In genomic region chr2:129483366-129483765, GRCh38 we compare ENCODE assay signal across 11 cellular contexts.
A peak's percentile ranks its signal among the peaks of the same experiment; 100 is the strongest.
DNase-seq lines count a peak whose midpoint lies in the region; ATAC-seq lines count a peak whose summit lies in the region.
"Had no signal": no experiment of that assay in that cellular context is flagged by ENCODE, and none has a peak within 500 bp of the region (broad histone marks: within the 10 kb centered on the region; RNA-seq: fewer than 3 reads in every experiment).

No MANE protein-coding gene starts in this region.

- H3K27ac Mint-ChIP-seq in activated CD4-positive, alpha-beta memory T cell treated with anti-CD3 and anti-CD28 coated beads, Interleukin-2, amount 10 ng/mL, durations not matched to agents 7 days and 5 days = no peak overlapping the region
- no peak overlapping the region for H3K27ac Mint-ChIP-seq in activated CD4-positive, alpha-beta memory T cell treated with anti-CD3 and anti-CD28 coated beads for 36 hours

- peak; percentile 97 for ATAC-seq in GM21360 (IDR thresholded peaks at IDR 0.05; ENCODE audit: unreplicated experiment)
- peak; percentile 58 for ATAC-seq in HG03139 (IDR thresholded peaks at IDR 0.05; ENCODE audit: unreplicated experiment)

- no peaks in the 10 kb centered on the region for H3K9me3 Mint-ChIP-seq in activated CD4-positive, alpha-beta memory T cell treated with anti-CD3 and anti-CD28 coated beads, Interleukin-2, amount 10 ng/mL, durations not matched to agents 7 days and 5 days
- H3K9me3 Mint-ChIP-seq in activated CD4-positive, alpha-beta memory T cell treated with anti-CD3 and anti-CD28 coated beads for 36 hours = no peaks in the 10 kb centered on the region

- no peaks in the 10 kb centered on the region for H3K4me1 Mint-ChIP-seq in activated CD4-positive, alpha-beta memory T cell treated with anti-CD3 and anti-CD28 coated beads, Interleukin-2, amount 10 ng/mL, durations not matched to agents 7 days and 5 days
- no peaks in the 10 kb centered on the region for H3K4me1 Mint-ChIP-seq in activated CD4-positive, alpha-beta memory T cell treated with anti-CD3 and anti-CD28 coated beads for 36 hours (ENCODE audit: low read depth)

- intact Hi-C loops in activated CD4-positive, alpha-beta memory T cell treated with anti-CD3 and anti-CD28 coated beads for 36 hours (cut with micrococcal nuclease) = no loop called here

- H3K36me3 Mint-ChIP-seq in activated CD4-positive, alpha-beta memory T cell treated with anti-CD3 and anti-CD28 coated beads, Interleukin-2, amount 10 ng/mL, durations not matched to agents 7 days and 5 days (ENCODE audit: low read depth) = no peaks in the 10 kb centered on the region
- no peaks in the 10 kb centered on the region for H3K36me3 Mint-ChIP-seq in activated CD4-positive, alpha-beta memory T cell treated with anti-CD3 and anti-CD28 coated beads for 36 hours

- in situ Hi-C loops in G401 (cut with HindIII; ENCODE audit: low sequenced_read_pairs) = no loop called here

- CTCF ChIA-PET in activated CD4-positive, alpha-beta memory T cell treated with anti-CD3 and anti-CD28 coated beads, Interleukin-2, amount 10 ng/mL, durations not matched to agents 7 days and 5 days (lab: Charles Lee) = no interaction called here
- CTCF ChIA-PET in activated CD4-positive, alpha-beta memory T cell treated with anti-CD3 and anti-CD28 coated beads for 36 hours (lab: Charles Lee) = no interaction called here

- POLR2A ChIA-PET in activated CD4-positive, alpha-beta memory T cell treated with anti-CD3 and anti-CD28 coated beads, Interleukin-2, amount 10 ng/mL, durations not matched to agents 7 days and 5 days (lab: Charles Lee) = no interaction called here
- POLR2A ChIA-PET in activated CD4-positive, alpha-beta memory T cell treated with anti-CD3 and anti-CD28 coated beads for 36 hours (lab: Charles Lee) = no interaction called here

- no peak overlapping the region for H3K4me3 Mint-ChIP-seq in activated CD4-positive, alpha-beta memory T cell treated with anti-CD3 and anti-CD28 coated beads, Interleukin-2, amount 10 ng/mL, durations not matched to agents 7 days and 5 days
- no peak overlapping the region for H3K4me3 Mint-ChIP-seq in activated CD4-positive, alpha-beta memory T cell treated with anti-CD3 and anti-CD28 coated beads for 36 hours

- H3K27me3 Mint-ChIP-seq in activated CD4-positive, alpha-beta memory T cell treated with anti-CD3 and anti-CD28 coated beads, Interleukin-2, amount 10 ng/mL, durations not matched to agents 7 days and 5 days = no peaks in the 10 kb centered on the region
- H3K27me3 Mint-ChIP-seq in activated CD4-positive, alpha-beta memory T cell treated with anti-CD3 and anti-CD28 coated beads for 36 hours = no peaks in the 10 kb centered on the region

- peak; percentile 2 for DNase-seq in G401 (ENCODE audit: low spot score)
- DNase-seq in SIG-M5 treated with dmso at 0.1 percent for 504 hours (lab: John Stamatoyannopoulos, UW; ENCODE audit: unreplicated experiment) = peak; percentile 71
- DNase-seq in activated CD4-positive, alpha-beta memory T cell treated with anti-CD3 and anti-CD28 coated beads, Interleukin-2, amount 10 ng/mL, durations not matched to agents 7 days and 5 days = no peak
- DNase-seq in NK-92 treated with Interleukin-12 subunit alpha and Interleukin-12 subunit beta, amount 100 ng/mL, for 24 hours (lab: John Stamatoyannopoulos, UW) = no peak
- no peak for DNase-seq in LoVo (ENCODE audit: low spot score)
- no peak for DNase-seq in activated CD4-positive, alpha-beta memory T cell treated with anti-CD3 and anti-CD28 coated beads for 36 hours
- DNase-seq: GDM1, NCI-H345, spleen had no signal

Comparison
In these comparisons a context has a peak if more than half of its experiments do, and no peak if none do; other contexts are left out.
1. DNase-seq: peak in G401 (single experiment) and SIG-M5 treated with dmso at 0.1 percent for 504 hours (single experiment); none in activated CD4-positive, alpha-beta memory T cell treated with anti-CD3 and anti-CD28 coated beads, Interleukin-2, amount 10 ng/mL, durations not matched to agents 7 days and 5 days (single experiment), NK-92 treated with Interleukin-12 subunit alpha and Interleukin-12 subunit beta, amount 100 ng/mL, for 24 hours (single experiment), LoVo (single experiment) and activated CD4-positive, alpha-beta memory T cell treated with anti-CD3 and anti-CD28 coated beads for 36 hours (single experiment).